In genomic region chr2:239424337-239425045, GRCh38 we compare ENCODE assay signal across 31 cellular contexts.
"Had no signal": no experiment of that assay in that cellular context is flagged by ENCODE, and none has a peak within 500 bp of the region (broad histone marks: within the 10 kb centered on the region; RNA-seq: fewer than 3 reads in every experiment).

No MANE protein-coding gene starts in this region.

- H3K9me3 ChIP-seq: ascending aorta, breast epithelium, esophagus squamous epithelium, gastroesophageal sphincter had no signal

- H3K27ac ChIP-seq: ascending aorta, breast epithelium, cardiac muscle cell, coronary artery, esophagus squamous epithelium, gastroesophageal sphincter, WERI-Rb-1 had no signal

- H3K9me3 Mint-ChIP-seq: activated B cell treated with CpG ODN at 0.5 μM for 24 hours; activated CD8-positive, alpha-beta T cell treated with anti-CD3 and anti-CD28 coated beads for 36 hours; activated naive CD4-positive, alpha-beta T cell treated with anti-CD3 and anti-CD28 coated beads, Interleukin-2, amount 10 ng/mL, durations not matched to agents 7 days and 5 days; activated naive CD4-positive, alpha-beta T cell treated with anti-CD3 and anti-CD28 coated beads, Interleukin-2, amount 50 U/mL, for 72 hours; activated naive CD8-positive, alpha-beta T cell treated with anti-CD3 and anti-CD28 coated beads, Interleukin-2, amount 10 ng/mL, durations not matched to agents 7 days and 5 days; dendritic cell treated with granulocyte-macrophage colony-stimulating factor and Interleukin-4, amounts not matched to agents 40 ng/mL and 50 ng/mL, for 4 days; T-helper 2 cell treated with Interferon-gamma antibody and Interleukin-4, amounts not matched to agents 5 μg/mL and 100 μg/mL, for 36 hours had no signal

- H3K27me3 ChIP-seq: ascending aorta, breast epithelium, cardiac muscle cell, dorsolateral prefrontal cortex had no signal

- H3K36me3 ChIP-seq: ascending aorta, breast epithelium, cardiac muscle cell, esophagus squamous epithelium, gastroesophageal sphincter, WERI-Rb-1 had no signal

- DNase-seq: activated B cell treated with CpG ODN at 0.5 μM for 24 hours; activated CD4-positive, alpha-beta T cell treated with anti-CD3 and anti-CD28 coated beads for 48 hours; activated CD4-positive, alpha-beta T cell treated with anti-CD3 and anti-CD28 coated beads, Interleukin-2, amount 50 U/mL, for 1 hour; activated CD4-positive, alpha-beta T cell treated with anti-CD3 and anti-CD28 coated beads, Interleukin-2, amount 50 U/mL, for 48 hours; activated CD8-positive, alpha-beta memory T cell treated with anti-CD3 and anti-CD28 coated beads for 24 hours; activated CD8-positive, alpha-beta T cell treated with anti-CD3 and anti-CD28 coated beads for 36 hours; activated gamma-delta T cell; activated naive CD4-positive, alpha-beta T cell; activated naive CD4-positive, alpha-beta T cell treated with anti-CD3 and anti-CD28 coated beads, Interleukin-2, amount 10 ng/mL, durations not matched to agents 7 days and 5 days; activated naive CD8-positive, alpha-beta T cell treated with anti-CD3 and anti-CD28 coated beads, Interleukin-2, amount 10 ng/mL, durations not matched to agents 7 days and 5 days; activated T-cell treated with anti-CD3 and anti-CD28 coated beads, Interleukin-2, amount 50 U/mL, for 48 hours; central memory CD4-positive, alpha-beta T cell; effector memory CD4-positive, alpha-beta T cell; erythroblast; esophagus squamous epithelium; foreskin melanocyte; T-helper 1 cell; T-helper 17 cell; T1000; WERI-Rb-1 had no signal

- H3K4me3 Mint-ChIP-seq: activated B cell treated with CpG ODN at 0.5 μM for 24 hours; activated CD8-positive, alpha-beta T cell treated with anti-CD3 and anti-CD28 coated beads for 36 hours; activated naive CD4-positive, alpha-beta T cell treated with anti-CD3 and anti-CD28 coated beads, Interleukin-2, amount 10 ng/mL, durations not matched to agents 7 days and 5 days; activated naive CD8-positive, alpha-beta T cell treated with anti-CD3 and anti-CD28 coated beads, Interleukin-2, amount 10 ng/mL, durations not matched to agents 7 days and 5 days; dendritic cell treated with granulocyte-macrophage colony-stimulating factor and Interleukin-4, amounts not matched to agents 40 ng/mL and 50 ng/mL, for 4 days; T-helper 17 cell; T-helper 2 cell treated with Interferon-gamma antibody and Interleukin-4, amounts not matched to agents 5 μg/mL and 100 μg/mL, for 36 hours had no signal

- H3K4me1 ChIP-seq: ascending aorta, breast epithelium, esophagus squamous epithelium, gastroesophageal sphincter had no signal

- H3K36me3 Mint-ChIP-seq: activated naive CD4-positive, alpha-beta T cell treated with anti-CD3 and anti-CD28 coated beads, Interleukin-2, amount 10 ng/mL, durations not matched to agents 7 days and 5 days; activated naive CD4-positive, alpha-beta T cell treated with anti-CD3 and anti-CD28 coated beads, Interleukin-2, amount 50 U/mL, for 72 hours; activated naive CD8-positive, alpha-beta T cell treated with anti-CD3 and anti-CD28 coated beads, Interleukin-2, amount 10 ng/mL, durations not matched to agents 7 days and 5 days; brain had no signal

- H3K27ac Mint-ChIP-seq: activated B cell treated with CpG ODN at 0.5 μM for 24 hours; activated CD8-positive, alpha-beta T cell treated with anti-CD3 and anti-CD28 coated beads for 36 hours; activated naive CD4-positive, alpha-beta T cell treated with anti-CD3 and anti-CD28 coated beads, Interleukin-2, amount 10 ng/mL, durations not matched to agents 7 days and 5 days; activated naive CD8-positive, alpha-beta T cell treated with anti-CD3 and anti-CD28 coated beads, Interleukin-2, amount 10 ng/mL, durations not matched to agents 7 days and 5 days; dendritic cell treated with granulocyte-macrophage colony-stimulating factor and Interleukin-4, amounts not matched to agents 40 ng/mL and 50 ng/mL, for 4 days; T-helper 17 cell; T-helper 2 cell treated with Interferon-gamma antibody and Interleukin-4, amounts not matched to agents 5 μg/mL and 100 μg/mL, for 36 hours had no signal

- H3K4me3 ChIP-seq: ascending aorta, breast epithelium, cardiac muscle cell, coronary artery, esophagus squamous epithelium, gastroesophageal sphincter had no signal

- H3K4me1 Mint-ChIP-seq: activated B cell treated with CpG ODN at 0.5 μM for 24 hours; activated naive CD4-positive, alpha-beta T cell treated with anti-CD3 and anti-CD28 coated beads, Interleukin-2, amount 10 ng/mL, durations not matched to agents 7 days and 5 days; activated naive CD8-positive, alpha-beta T cell treated with anti-CD3 and anti-CD28 coated beads, Interleukin-2, amount 10 ng/mL, durations not matched to agents 7 days and 5 days; T-helper 17 cell had no signal

- ATAC-seq: activated CD4-positive, CD25-positive, alpha-beta regulatory T cell treated with anti-CD3 and anti-CD28 coated beads, Interleukin-2, amount 50 U/mL, for 24 hours; activated CD8-positive, alpha-beta T cell treated with anti-CD3 and anti-CD28 coated beads for 36 hours; activated naive CD4-positive, alpha-beta T cell treated with anti-CD3 and anti-CD28 coated beads, Interleukin-2, amount 50 U/mL, for 72 hours; gastroesophageal sphincter; T-helper 17 cell had no signal
